ENCODE assay signal across 13 cellular contexts in the genomic region with DNA sequence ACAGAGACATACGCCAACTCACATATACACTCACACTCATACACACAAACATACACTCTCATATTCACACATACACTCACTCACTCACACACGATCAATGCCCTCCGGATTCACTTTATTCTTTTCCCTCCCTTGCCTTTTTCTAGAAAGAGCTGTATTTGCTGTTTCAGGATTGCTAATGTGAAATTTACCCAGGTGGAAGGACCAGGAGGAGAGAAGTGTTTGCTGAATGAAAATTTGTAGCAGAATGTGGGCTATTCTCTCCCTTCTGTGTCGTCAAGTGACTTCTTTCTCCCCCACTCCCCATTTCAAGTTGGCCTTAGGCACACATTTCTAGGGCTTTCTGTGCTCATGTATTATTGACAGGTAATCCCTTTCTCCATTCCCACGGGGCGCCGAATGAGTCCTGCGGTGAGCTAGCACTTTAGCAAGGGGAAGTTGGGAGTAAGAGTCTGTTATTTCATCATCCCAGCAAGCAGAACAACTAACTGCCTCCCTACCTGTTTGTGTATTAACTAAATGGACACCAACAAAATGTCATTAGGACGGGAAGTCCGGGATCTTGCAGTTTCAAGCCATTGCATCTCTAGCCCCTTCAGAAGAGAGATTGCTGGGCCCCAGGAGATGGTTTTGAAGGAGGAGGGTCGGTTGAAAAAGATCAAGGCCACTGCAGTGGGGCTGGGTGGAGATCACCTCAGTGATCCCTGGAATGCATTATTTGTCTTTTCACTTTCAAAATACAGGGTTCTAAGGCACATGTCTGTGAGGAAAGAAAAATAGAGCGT.
DNase-seq lines count a peak whose midpoint lies in the region; ATAC-seq and TF ChIP-seq lines count a peak whose summit lies in the region.
"Had no signal": no experiment of that assay in that cellular context is flagged by ENCODE, and none has a peak within 500 bp of the region (broad histone marks: within the 10 kb centered on the region; RNA-seq: fewer than 3 reads in every experiment).

No MANE protein-coding gene starts in this region.

- ATAC-seq in WTC11, result peak; percentile 60
- ATAC-seq in lower lobe of right lung, result peak; percentile 45 to 46
- no peak for ATAC-seq in HG02759 (IDR thresholded peaks at IDR 0.05; ENCODE audit: unreplicated experiment)
- no peak for ATAC-seq in activated CD4-positive, alpha-beta T cell treated with anti-CD3 and anti-CD28 coated beads for 36 hours
- ATAC-seq: activated naive CD4-positive, alpha-beta T cell treated with anti-CD3 and anti-CD28 coated beads, Interleukin-2, amount 50 U/mL, for 72 hours; stimulated activated effector memory CD8-positive, alpha-beta T cell treated with anti-CD3 and anti-CD28 coated beads, Interleukin-12 subunit alpha, Interleukin-12 subunit beta, amount 100 ng/mL, for 72 hours had no signal

- peaks cover 5% of the 10 kb centered on the region for H3K27me3 ChIP-seq in lower lobe of right lung (ENCODE audit: low read depth)
- H3K27me3 ChIP-seq: uterus had no signal

- H3K4me1 Mint-ChIP-seq in CD14-positive monocyte (peaks cover 46% of the 10 kb centered on the region), WTC11 (peaks cover 70% of the 10 kb centered on the region)
- H3K4me1 Mint-ChIP-seq in activated CD4-positive, alpha-beta T cell treated with anti-CD3 and anti-CD28 coated beads for 36 hours, result no peaks in the 10 kb centered on the region
- H3K4me1 Mint-ChIP-seq: stimulated activated effector memory CD8-positive, alpha-beta T cell treated with anti-CD3 and anti-CD28 coated beads, Interleukin-12 subunit alpha, Interleukin-12 subunit beta, amount 100 ng/mL, for 72 hours had no signal

- CTCF ChIA-PET in WTC11 (lab: Charles Lee), result interaction anchor here (3.6 kb wide), 1 partner anchor 184 kb away, joined by 27 read pairs; a partner anchor contains a TSS
- CTCF ChIA-PET in activated CD4-positive, alpha-beta T cell treated with anti-CD3 and anti-CD28 coated beads for 36 hours (lab: Charles Lee), result no interaction called here

- no peak overlapping the region for H3K27ac ChIP-seq in lower lobe of right lung
- H3K27ac ChIP-seq: uterus had no signal

- H3K27ac Mint-ChIP-seq in CD14-positive monocyte (peak overlapping the region in 6 of 7 donors; percentile 4 to 70 (median 52)), WTC11 (peak overlapping the region; percentile 91)
- H3K27ac Mint-ChIP-seq in activated CD4-positive, alpha-beta T cell treated with anti-CD3 and anti-CD28 coated beads for 36 hours, result no peak overlapping the region
- H3K27ac Mint-ChIP-seq: activated naive CD4-positive, alpha-beta T cell treated with anti-CD3 and anti-CD28 coated beads, Interleukin-2, amount 50 U/mL, for 72 hours; stimulated activated effector memory CD8-positive, alpha-beta T cell treated with anti-CD3 and anti-CD28 coated beads, Interleukin-12 subunit alpha, Interleukin-12 subunit beta, amount 100 ng/mL, for 72 hours had no signal

- DNase-seq in CD14-positive monocyte (ENCODE audit: low spot score), result peak; percentile 60
- peak; percentile 69 for DNase-seq in MV-4-11 (lab: John Stamatoyannopoulos, UW)
- DNase-seq in WTC11 (ENCODE audit: low spot score), result peak; percentile 59
- DNase-seq in lower lobe of right lung, result no peak
- DNase-seq in AG08396 (ENCODE audit: low spot score), result no peak
- DNase-seq in NCI-H526 treated with DMSO at 0.1 percent for 48 hours (lab: John Stamatoyannopoulos, UW), result no peak
- DNase-seq in activated CD4-positive, alpha-beta T cell treated with anti-CD3 and anti-CD28 coated beads for 36 hours, result no peak
- DNase-seq: DMS153, hippocampal formation, uterus had no signal

- H3K27me3 Mint-ChIP-seq in CD14-positive monocyte (ENCODE audit: low read depth in 3 of 3) (peaks cover 0 to 2% (median 0%) of the 10 kb centered on the region in 3 donors), WTC11 (ENCODE audit: low read depth) (peaks cover 76% of the 10 kb centered on the region)
- no peaks in the 10 kb centered on the region for H3K27me3 Mint-ChIP-seq in activated CD4-positive, alpha-beta T cell treated with anti-CD3 and anti-CD28 coated beads for 36 hours

- H3K36me3 Mint-ChIP-seq in CD14-positive monocyte, result no peaks in the 10 kb centered on the region
- H3K36me3 Mint-ChIP-seq in WTC11, result peaks cover 13% of the 10 kb centered on the region
- no peaks in the 10 kb centered on the region for H3K36me3 Mint-ChIP-seq in activated CD4-positive, alpha-beta T cell treated with anti-CD3 and anti-CD28 coated beads for 36 hours (ENCODE audit: low read depth)
- H3K36me3 Mint-ChIP-seq: activated naive CD4-positive, alpha-beta T cell treated with anti-CD3 and anti-CD28 coated beads, Interleukin-2, amount 50 U/mL, for 72 hours; stimulated activated effector memory CD8-positive, alpha-beta T cell treated with anti-CD3 and anti-CD28 coated beads, Interleukin-12 subunit alpha, Interleukin-12 subunit beta, amount 100 ng/mL, for 72 hours had no signal

- H3K9me3 Mint-ChIP-seq in CD14-positive monocyte (peaks cover 3 to 7% (median 4%) of the 10 kb centered on the region in 7 donors), WTC11 (peaks cover 10% of the 10 kb centered on the region)
- H3K9me3 Mint-ChIP-seq in activated CD4-positive, alpha-beta T cell treated with anti-CD3 and anti-CD28 coated beads for 36 hours (ENCODE audit: low read depth), result no peaks in the 10 kb centered on the region

- intact Hi-C loops in CD14-positive monocyte (cut with micrococcal nuclease), result no loop called here
- intact Hi-C loops in lower lobe of right lung (cut with DNase I), result no loop called here
- intact Hi-C loops in activated CD4-positive, alpha-beta T cell treated with anti-CD3 and anti-CD28 coated beads for 36 hours (cut with DNase I, micrococcal nuclease), result no loop called here

- no peaks in the 10 kb centered on the region for H3K36me3 ChIP-seq in lower lobe of right lung
- H3K36me3 ChIP-seq: uterus had no signal

- H3K4me3 ChIP-seq in lower lobe of right lung, result no peak overlapping the region
- H3K4me3 ChIP-seq: uterus had no signal

- POLR2A ChIA-PET in WTC11 (lab: Charles Lee), result interaction anchor here (0.8 to 2.2 kb wide), 2 partner anchors 13 to 184 kb away, joined by 3 to 17 read pairs; a partner anchor contains a TSS
- POLR2A ChIA-PET in activated CD4-positive, alpha-beta T cell treated with anti-CD3 and anti-CD28 coated beads for 36 hours (lab: Charles Lee), result no interaction called here

- H3K9me3 ChIP-seq in lower lobe of right lung, result no peaks in the 10 kb centered on the region
- H3K9me3 ChIP-seq: uterus had no signal

- TF ChIP-seq CTCF in CD14-positive monocyte (IDR thresholded peaks at IDR 0.05) (no peak), WTC11 (IDR thresholded peaks at IDR 0.05) (no peak), lower lobe of right lung (IDR thresholded peaks at IDR 0.05) (no peak)

- H3K4me1 ChIP-seq in lower lobe of right lung, result no peaks in the 10 kb centered on the region
- H3K4me1 ChIP-seq: uterus had no signal

- peak overlapping the region in 1 of 2 donors; percentile 54 for H3K4me3 Mint-ChIP-seq in CD14-positive monocyte
- H3K4me3 Mint-ChIP-seq in WTC11, result peak overlapping the region; percentile 63
- no peak overlapping the region for H3K4me3 Mint-ChIP-seq in activated CD4-positive, alpha-beta T cell treated with anti-CD3 and anti-CD28 coated beads for 36 hours
- H3K4me3 Mint-ChIP-seq: stimulated activated effector memory CD8-positive, alpha-beta T cell treated with anti-CD3 and anti-CD28 coated beads, Interleukin-12 subunit alpha, Interleukin-12 subunit beta, amount 100 ng/mL, for 72 hours had no signal

TF ChIP-seq in WTC11, 78 proteins besides CTCF, POLR2A, EP300 and RAD21 (continues in another document):
- TF ChIP-seq, protein P1, sequence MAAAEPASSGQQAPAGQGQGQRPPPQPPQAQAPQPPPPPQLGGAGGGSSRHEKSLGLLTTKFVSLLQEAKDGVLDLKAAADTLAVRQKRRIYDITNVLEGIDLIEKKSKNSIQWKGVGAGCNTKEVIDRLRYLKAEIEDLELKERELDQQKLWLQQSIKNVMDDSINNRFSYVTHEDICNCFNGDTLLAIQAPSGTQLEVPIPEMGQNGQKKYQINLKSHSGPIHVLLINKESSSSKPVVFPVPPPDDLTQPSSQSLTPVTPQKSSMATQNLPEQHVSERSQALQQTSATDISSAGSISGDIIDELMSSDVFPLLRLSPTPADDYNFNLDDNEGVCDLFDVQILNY (CRISPR knock-in tag; IDR thresholded peaks at IDR 0.05), result no peak
- TF ChIP-seq, protein P2, sequence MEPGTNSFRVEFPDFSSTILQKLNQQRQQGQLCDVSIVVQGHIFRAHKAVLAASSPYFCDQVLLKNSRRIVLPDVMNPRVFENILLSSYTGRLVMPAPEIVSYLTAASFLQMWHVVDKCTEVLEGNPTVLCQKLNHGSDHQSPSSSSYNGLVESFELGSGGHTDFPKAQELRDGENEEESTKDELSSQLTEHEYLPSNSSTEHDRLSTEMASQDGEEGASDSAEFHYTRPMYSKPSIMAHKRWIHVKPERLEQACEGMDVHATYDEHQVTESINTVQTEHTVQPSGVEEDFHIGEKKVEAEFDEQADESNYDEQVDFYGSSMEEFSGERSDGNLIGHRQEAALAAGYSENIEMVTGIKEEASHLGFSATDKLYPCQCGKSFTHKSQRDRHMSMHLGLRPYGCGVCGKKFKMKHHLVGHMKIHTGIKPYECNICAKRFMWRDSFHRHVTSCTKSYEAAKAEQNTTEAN (CRISPR knock-in tag; IDR thresholded peaks at IDR 0.05), result no peak

Comparison
In these comparisons a context has a peak if more than half of its experiments do, and no peak if none do; other contexts are left out.
1. DNase-seq: peak in CD14-positive monocyte (single experiment), MV-4-11 (single experiment) and WTC11 (single experiment); none in lower lobe of right lung (single experiment), AG08396 (single experiment), NCI-H526 treated with DMSO at 0.1 percent for 48 hours (single experiment) and activated CD4-positive, alpha-beta T cell treated with anti-CD3 and anti-CD28 coated beads for 36 hours (single experiment).
2. ATAC-seq: peak in WTC11 (single experiment) and lower lobe of right lung (2 of 2); none in HG02759 (single experiment) and activated CD4-positive, alpha-beta T cell treated with anti-CD3 and anti-CD28 coated beads for 36 hours (single experiment).